Comparison of ENCODE assay signal across 11 cellular contexts in the genomic region with DNA sequence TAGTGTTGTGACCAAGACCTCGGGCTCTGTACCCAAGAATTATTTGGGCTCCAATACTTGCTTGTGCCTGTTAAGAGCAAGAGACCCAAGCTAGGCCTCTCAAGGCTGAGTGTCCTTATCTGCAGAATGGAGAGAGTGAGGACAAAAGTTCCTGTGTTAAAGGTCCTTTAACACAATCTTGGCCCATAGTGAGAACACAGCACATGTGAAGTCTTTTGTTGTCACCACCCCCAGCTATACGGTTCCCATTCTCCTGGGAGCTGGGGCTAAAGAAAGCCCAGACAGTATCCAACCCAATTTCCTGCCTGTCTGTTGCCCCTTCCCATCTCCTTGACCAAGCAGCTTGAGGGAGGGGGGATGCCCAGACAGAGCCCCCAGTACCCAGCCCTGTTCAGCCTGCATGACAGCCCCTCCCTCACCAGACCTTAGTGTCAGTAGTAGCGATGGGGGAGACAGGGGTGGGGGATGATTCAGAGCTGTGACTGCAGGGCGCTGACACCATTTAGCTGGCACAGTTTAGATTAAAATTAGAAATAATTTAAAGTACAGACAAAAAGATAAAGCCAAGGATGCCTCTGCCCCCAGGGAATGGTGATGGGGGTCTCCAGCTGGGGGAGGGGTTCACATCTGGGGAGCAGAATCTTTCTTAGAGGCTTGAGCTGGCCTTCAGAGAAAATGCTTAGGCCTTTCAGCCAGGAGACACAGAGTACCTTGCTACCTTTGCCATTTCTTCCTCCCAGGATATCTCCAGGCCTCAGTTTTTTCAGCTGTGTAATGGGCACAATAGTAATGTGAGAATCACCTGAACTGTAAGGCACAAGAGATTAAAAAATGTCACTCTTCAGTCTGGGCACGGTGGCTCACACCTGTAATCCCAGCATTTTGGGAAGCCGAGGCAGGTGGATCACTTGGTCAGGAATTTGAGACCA. TPM values are rescaled to one million over a fixed set of nuclear protein-coding genes. Genes with fewer than 3 reads are reported as not detected.
DNase-seq lines count a peak whose midpoint lies in the region; ATAC-seq, FAIRE-seq and TF ChIP-seq lines count a peak whose summit lies in the region.
"Had no signal": no experiment of that assay in that cellular context is flagged by ENCODE, and none has a peak within 500 bp of the region (broad histone marks: within the 10 kb centered on the region; RNA-seq: fewer than 3 reads in every experiment).

No MANE protein-coding gene starts in this region.

- CTCF ChIA-PET in HepG2 (lab: Yijun Ruan, JAX; ENCODE audit: low intra/inter-chr PET ratio, low total read pairs): interaction anchor here (1.2 kb wide), 1 partner anchor 32 kb away, joined by 4 read pairs; no protein-coding TSS in a partner anchor

- H3K27me3 Mint-ChIP-seq in activated naive CD8-positive, alpha-beta T cell treated with anti-CD3 and anti-CD28 coated beads, Interleukin-2, amount 50 U/mL, for 24 hours: peaks cover 6% of the 10 kb centered on the region

- H3K4me2 ChIP-seq in HepG2 (ENCODE audit: low read depth, low read length): peak overlapping the region; percentile 99

- no peak overlapping the region for H2AFZ ChIP-seq in HepG2 (ENCODE audit: low read length)

- no peak for TF ChIP-seq RAD21 in HepG2 (CRISPR knock-in tag; IDR thresholded peaks at IDR 0.05)

- no peak for TF ChIP-seq EP300 in HepG2 (IDR thresholded peaks at IDR 0.05; ENCODE audit: low read depth in 2 of 2, low read length in 2 of 2)
- TF ChIP-seq EP300 in HepG2 (CRISPR knock-in tag; IDR thresholded peaks at IDR 0.05; ENCODE audit: borderline replicate concordance): no peak
- no peak for TF ChIP-seq EP300 in upper lobe of left lung (IDR thresholded peaks at IDR 0.05)

- FAIRE-seq in HepG2 (lab: Jason Lieb, UNC) (no peak), GM12892 (lab: Jason Lieb, UNC) (no peak)
- FAIRE-seq: frontal cortex had no signal

- H3K4me1 ChIP-seq in HepG2 (ENCODE audit: insufficient read depth, low read length) (peaks cover 66% of the 10 kb centered on the region), right lobe of liver (peaks cover 0 to 18% (median 8%) of the 10 kb centered on the region in 4 donors), mesodermal cell (ENCODE audit: control insufficient read depth, insufficient read depth, low read length, poor library complexity, severe bottlenecking) (peaks cover 23% of the 10 kb centered on the region), upper lobe of left lung (peaks cover 56 to 88% (median 75%) of the 10 kb centered on the region in 4 donors)

- in situ Hi-C loops in HepG2 (cut with HindIII; ENCODE audit: extremely low pct_ligation_motif_present, low pct_unique_long_range_greater_than_20kb): no loop called here

- no peak for ATAC-seq in HepG2
- no peak for ATAC-seq in right lobe of liver
- no peak for ATAC-seq in activated naive CD8-positive, alpha-beta T cell treated with anti-CD3 and anti-CD28 coated beads, Interleukin-2, amount 50 U/mL, for 24 hours
- no peak for ATAC-seq in upper lobe of left lung (ENCODE audit: low FRiP score in 2 of 2)

- TF ChIP-seq CTCF in HepG2 (CRISPR knock-in tag; IDR thresholded peaks at IDR 0.05) (no peak), right lobe of liver (IDR thresholded peaks at IDR 0.05) (no peak), upper lobe of left lung (IDR thresholded peaks at IDR 0.05) (no peak)

- H4K20me1 ChIP-seq in HepG2 (ENCODE audit: insufficient read depth, low read length): peaks cover 3% of the 10 kb centered on the region

- H3K27me3 ChIP-seq in HepG2 (ENCODE audit: control insufficient read depth in 1 of 2, insufficient read depth in 2 of 2, low read length in 2 of 2): no peaks in the 10 kb centered on the region
- H3K27me3 ChIP-seq in right lobe of liver: no peaks in the 10 kb centered on the region
- H3K27me3 ChIP-seq in upper lobe of left lung: no peaks in the 10 kb centered on the region

- no peaks in the 10 kb centered on the region for H3K9me3 Mint-ChIP-seq in activated naive CD8-positive, alpha-beta T cell treated with anti-CD3 and anti-CD28 coated beads, Interleukin-2, amount 50 U/mL, for 24 hours

- H3K4me3 ChIP-seq in HepG2 (replicated peaks in 1 of 3; ENCODE audit: insufficient read depth in 1 of 3, low read depth in 2 of 3, low read length in 3 of 3): peak overlapping the region in 1 of 3 experiments; percentile 87; a peak in 1 of 6 replicates
- H3K4me3 ChIP-seq in right lobe of liver: no peak overlapping the region
- H3K4me3 ChIP-seq in mesodermal cell (ENCODE audit: extremely low read depth, insufficient read depth, low read length, poor library complexity, severe bottlenecking): no peak overlapping the region
- peak overlapping the region in 3 of 4 donors; percentile 73 to 97 (median 89) for H3K4me3 ChIP-seq in upper lobe of left lung

- POLR2A ChIA-PET in HepG2 (lab: Yijun Ruan, JAX): interaction anchor here (1.1 kb wide), 2 partner anchors 14 to 29 kb away, joined by 3 read pairs; no protein-coding TSS in a partner anchor

- H3K27ac Mint-ChIP-seq in activated naive CD8-positive, alpha-beta T cell treated with anti-CD3 and anti-CD28 coated beads, Interleukin-2, amount 50 U/mL, for 24 hours: peak overlapping the region; percentile 23

- H3K36me3 ChIP-seq in HepG2 (replicated peaks in 1 of 2; ENCODE audit: control insufficient read depth in 1 of 2, insufficient read depth in 2 of 2, low read length in 2 of 2): peaks cover 4 to 6% of the 10 kb centered on the region in 2 experiments; a peak in 2 of 5 replicates
- H3K36me3 ChIP-seq in right lobe of liver: no peaks in the 10 kb centered on the region
- H3K36me3 ChIP-seq in mesodermal cell (ENCODE audit: control insufficient read depth, insufficient read depth, low read length): no peaks in the 10 kb centered on the region
- peaks cover 0 to 5% (median 0%) of the 10 kb centered on the region in 4 donors for H3K36me3 ChIP-seq in upper lobe of left lung

- DNase-seq in HepG2 (ENCODE audit: low spot score): no peak
- no peak for DNase-seq in right lobe of liver
- DNase-seq in activated naive CD8-positive, alpha-beta T cell treated with anti-CD3 and anti-CD28 coated beads, Interleukin-2, amount 50 U/mL, for 24 hours: no peak
- no peak for DNase-seq in upper lobe of left lung
- DNase-seq in amygdala (lab: John Stamatoyannopoulos, UW): no peak
- DNase-seq in GM12892 (ENCODE audit: insufficient read length): no peak
- DNase-seq in NCI-H524 (lab: John Stamatoyannopoulos, UW): no peak
- DNase-seq: posterior cingulate gyrus, Right ventricle myocardium superior had no signal

- no peak overlapping the region for H3K4me3 Mint-ChIP-seq in activated naive CD8-positive, alpha-beta T cell treated with anti-CD3 and anti-CD28 coated beads, Interleukin-2, amount 50 U/mL, for 24 hours

- peaks cover 19% of the 10 kb centered on the region for H3K79me2 ChIP-seq in HepG2 (ENCODE audit: insufficient read depth, low read length)

- no peak for TF ChIP-seq POLR2A in HepG2 (IDR thresholded peaks at IDR 0.05; ENCODE audit: insufficient read depth in 1 of 2, low read depth in 2 of 2, low read length in 2 of 2)
- TF ChIP-seq POLR2A in right lobe of liver (IDR thresholded peaks at IDR 0.05): no peak
- TF ChIP-seq POLR2A in upper lobe of left lung (IDR thresholded peaks at IDR 0.05): no peak
- TF ChIP-seq POLR2A in GM12892 (IDR thresholded peaks at IDR 0.05; ENCODE audit: low read depth, low read length): no peak

- peaks cover 26% of the 10 kb centered on the region for H3K4me1 Mint-ChIP-seq in activated naive CD8-positive, alpha-beta T cell treated with anti-CD3 and anti-CD28 coated beads, Interleukin-2, amount 50 U/mL, for 24 hours

- H3K27ac ChIP-seq in HepG2 (ENCODE audit: extremely low read length, insufficient read depth, low read length) (no peak overlapping the region), right lobe of liver (no peak overlapping the region), mesodermal cell (ENCODE audit: low read depth, low read length, severe bottlenecking) (peak overlapping the region; percentile 29), upper lobe of left lung (peak overlapping the region; percentile 85 to 99 (median 94))

- intact Hi-C loops in HepG2 (cut with micrococcal nuclease; ENCODE audit: unreplicated experiment): no loop called here
- intact Hi-C loops in right lobe of liver (cut with DNase I): no loop called here

- no peak overlapping the region for H3K9ac ChIP-seq in HepG2 (ENCODE audit: insufficient read depth, low read depth, low read length)

- H3K36me3 Mint-ChIP-seq in activated naive CD8-positive, alpha-beta T cell treated with anti-CD3 and anti-CD28 coated beads, Interleukin-2, amount 50 U/mL, for 24 hours (ENCODE audit: low read depth): no peaks in the 10 kb centered on the region

- BruUV-seq in HepG2 (replicated peaks; lab: Mats Ljungman, UMichigan): TSS peak; percentile 60

- no peaks in the 10 kb centered on the region for H3K9me3 ChIP-seq in HepG2 (ENCODE audit: low read length)
- H3K9me3 ChIP-seq in right lobe of liver: no peaks in the 10 kb centered on the region
- no peaks in the 10 kb centered on the region for H3K9me3 ChIP-seq in mesodermal cell (ENCODE audit: control insufficient read depth, low read length)
- H3K9me3 ChIP-seq in upper lobe of left lung: no peaks in the 10 kb centered on the region

- 79% methylated on average over 5 of the region's 6 CpGs for WGBS in HepG2 (ENCODE audit: low lambda C conversion rate)
- WGBS in right lobe of liver (ENCODE audit: insufficient coverage, low coverage, low lambda C conversion rate, missing lambda C conversion rate): 68% methylated on average over 4 of the region's 6 CpGs
- 77 to 89% methylated on average over 3 to 4 of the region's 6 CpGs for WGBS in mesodermal cell (ENCODE audit: insufficient coverage in 2 of 2), 2 experiments
- WGBS in upper lobe of left lung, 2 donors: 65 to 74% methylated on average over 5 to 6 of the region's 6 CpGs

RNA-seq across cellular contexts. Expression of gene PRKCD, which starts 2.7 kb away (rescaled TPM):
- total RNA-seq in HepG2 (2016; rRNA removed; fragmentation: Illumina TruSeq; extraction: Trizol) (1.6 and 4.3 TPM in 2 replicates), right lobe of liver (1 to 10 TPM; 3.5 to 8.3 (median 5.1) TPM), upper lobe of left lung (100 to 1,000 TPM in 1 of 6 donors, 10 to 100 TPM in 5; 57.7 to 116 (median 67.9) TPM)
- total RNA-seq in HepG2 (2016; cell fraction: cytosol; rRNA removed; fragmentation: Illumina TruSeq; extraction: Trizol; ENCODE audit: low read depth): 0.79 and 1.0 TPM in 2 replicates
- total RNA-seq in HepG2 (2016; cell fraction: insoluble cytoplasmic fraction; rRNA removed; fragmentation: Illumina TruSeq; extraction: Trizol): 1.7 and 3.8 TPM in 2 replicates
- total RNA-seq in HepG2 (2016; cell fraction: membrane; rRNA removed; fragmentation: Illumina TruSeq; extraction: Trizol): 2.3 and 2.6 TPM in 2 replicates
- 4.3 and 4.4 TPM in 2 replicates for total RNA-seq in HepG2 (2016; cell fraction: nucleus; rRNA removed; fragmentation: Illumina TruSeq; extraction: Trizol)
- 40.7 and 47.7 TPM in 2 replicates for polyA plus RNA-seq in HepG2 (2011; rRNA removed)
- polyA plus RNA-seq in HepG2 (2011; cell fraction: cytosol; rRNA removed): 43.8 and 46.4 TPM in 2 replicates
- polyA plus RNA-seq in HepG2 (2011; cell fraction: nucleus; rRNA removed): 49.0 and 56.6 TPM in 2 replicates
- 26.9 and 29.1 TPM in 2 replicates for polyA plus RNA-seq in HepG2 (2012)
- 4.3 and 5.2 TPM in 2 replicates for polyA plus RNA-seq in HepG2 (2016; cell fraction: cytosol; fragmentation: Illumina TruSeq; extraction: Trizol; ENCODE audit: low read depth)
- 19.3 and 22.7 TPM in 2 replicates for polyA plus RNA-seq in HepG2 (2016; cell fraction: insoluble cytoplasmic fraction; fragmentation: Illumina TruSeq; extraction: Trizol; ENCODE audit: low read depth)
- polyA plus RNA-seq in HepG2 (2016; cell fraction: membrane; fragmentation: Illumina TruSeq; extraction: Trizol; ENCODE audit: low read depth): 3.2 and 3.3 TPM in 2 replicates
- polyA plus RNA-seq in HepG2 (2016; cell fraction: nucleus; fragmentation: Illumina TruSeq; extraction: Trizol; ENCODE audit: insufficient read depth, low read depth): 26.1 and 26.5 TPM in 2 replicates
- polyA minus RNA-seq in HepG2 (2011; rRNA and poly(A)+ RNA removed; ENCODE audit: low replicate concordance): 30.4 and 51.6 TPM in 2 replicates
- polyA minus RNA-seq in HepG2 (2011; cell fraction: cytosol; rRNA and poly(A)+ RNA removed): 17.5 and 20.8 TPM in 2 replicates
- polyA minus RNA-seq in HepG2 (2011; cell fraction: nucleus; rRNA and poly(A)+ RNA removed): 17.8 and 23.6 TPM in 2 replicates
- 26.9 TPM for polyA plus RNA-seq in mesodermal cell (2013, experiment 1 of 2)
- 22.8 TPM for polyA plus RNA-seq in mesodermal cell (2013, experiment 2 of 2)
- polyA plus RNA-seq in GM12892 (2012; ENCODE audit: missing spikeins): 46.9 TPM

RNA-seq across cellular contexts. Expression of gene RFT1, which starts 33.5 kb away (rescaled TPM):
- total RNA-seq in HepG2 (2016; rRNA removed; fragmentation: Illumina TruSeq; extraction: Trizol): 25.7 and 37.0 TPM in 2 replicates
- total RNA-seq in HepG2 (2016; cell fraction: cytosol; rRNA removed; fragmentation: Illumina TruSeq; extraction: Trizol; ENCODE audit: low read depth): 4.3 and 5.1 TPM in 2 replicates
- 25.2 and 37.3 TPM in 2 replicates for total RNA-seq in HepG2 (2016; cell fraction: insoluble cytoplasmic fraction; rRNA removed; fragmentation: Illumina TruSeq; extraction: Trizol)
- 14.7 and 16.2 TPM in 2 replicates for total RNA-seq in HepG2 (2016; cell fraction: membrane; rRNA removed; fragmentation: Illumina TruSeq; extraction: Trizol)
- total RNA-seq in HepG2 (2016; cell fraction: nucleus; rRNA removed; fragmentation: Illumina TruSeq; extraction: Trizol): 30.4 and 35.0 TPM in 2 replicates
- polyA plus RNA-seq in HepG2 (2011; rRNA removed): 21.0 and 23.2 TPM in 2 replicates
- 21.9 and 27.5 TPM in 2 replicates for polyA plus RNA-seq in HepG2 (2011; cell fraction: cytosol; rRNA removed)
- polyA plus RNA-seq in HepG2 (2011; cell fraction: nucleus; rRNA removed): 11.4 TPM in 2 replicates
- 13.7 and 19.5 TPM in 2 replicates for polyA plus RNA-seq in HepG2 (2012)
- polyA plus RNA-seq in HepG2 (2016; cell fraction: cytosol; fragmentation: Illumina TruSeq; extraction: Trizol; ENCODE audit: low read depth): 5.2 and 6.1 TPM in 2 replicates
- polyA plus RNA-seq in HepG2 (2016; cell fraction: insoluble cytoplasmic fraction; fragmentation: Illumina TruSeq; extraction: Trizol; ENCODE audit: low read depth): 20.1 and 21.3 TPM in 2 replicates
- polyA plus RNA-seq in HepG2 (2016; cell fraction: membrane; fragmentation: Illumina TruSeq; extraction: Trizol; ENCODE audit: low read depth): 10.2 and 12.2 TPM in 2 replicates
- 32.4 and 36.2 TPM in 2 replicates for polyA plus RNA-seq in HepG2 (2016; cell fraction: nucleus; fragmentation: Illumina TruSeq; extraction: Trizol; ENCODE audit: insufficient read depth, low read depth)
- 79.7 and 80.7 TPM in 2 replicates for polyA minus RNA-seq in HepG2 (2011; rRNA and poly(A)+ RNA removed; ENCODE audit: low replicate concordance)
- polyA minus RNA-seq in HepG2 (2011; cell fraction: cytosol; rRNA and poly(A)+ RNA removed): 17.0 and 17.7 TPM in 2 replicates
- 15.6 and 15.8 TPM in 2 replicates for polyA minus RNA-seq in HepG2 (2011; cell fraction: nucleus; rRNA and poly(A)+ RNA removed)
- 10 to 100 TPM in 4 of 6 experiments, 1 to 10 TPM in 2; 9.3 to 12.4 (median 10.4) TPM for total RNA-seq in right lobe of liver
- polyA plus RNA-seq in mesodermal cell (2013, experiment 1 of 2): 24.8 TPM
- 21.6 TPM for polyA plus RNA-seq in mesodermal cell (2013, experiment 2 of 2)
- 10 to 100 TPM in 4 of 6 donors, 1 to 10 TPM in 2; 5.1 to 19.9 (median 12.8) TPM for total RNA-seq in upper lobe of left lung
- 20.8 TPM for polyA plus RNA-seq in GM12892 (2012; ENCODE audit: missing spikeins)

Comparison
In these comparisons a context has a peak if more than half of its experiments do, and no peak if none do; other contexts are left out.
1. H3K27ac ChIP-seq: peak in mesodermal cell (single experiment) and upper lobe of left lung (4 of 4); none in HepG2 (single experiment) and right lobe of liver (0 of 3).
2. H3K4me3 ChIP-seq: peak in upper lobe of left lung (3 of 4); none in right lobe of liver (0 of 3) and mesodermal cell (single experiment).
3. RNA of gene PRKCD, which starts 2.7 kb away (total RNA-seq): 57.7 to 116 TPM in upper lobe of left lung; 3.5 to 8.3 TPM in right lobe of liver and 0.79 to 4.4 TPM in HepG2; every median in the first group is over 4 times any median in the second.